ENCODE assay signal across 24 cellular contexts in genomic region chr5:111111956-111112355, GRCh38. TPM values are rescaled to one million over a fixed set of nuclear protein-coding genes. Genes with fewer than 3 reads are reported as not detected.
A peak's percentile ranks its signal among the peaks of the same experiment; 100 is the strongest.
DNase-seq lines count a peak whose midpoint lies in the region; ATAC-seq, FAIRE-seq and TF ChIP-seq lines count a peak whose summit lies in the region.
"Had no signal": no experiment of that assay in that cellular context is flagged by ENCODE, and none has a peak within 500 bp of the region (broad histone marks: within the 10 kb centered on the region; RNA-seq: fewer than 3 reads in every experiment).

No MANE protein-coding gene starts in this region.

- peak overlapping the region; percentile 33 for H3K27ac Mint-ChIP-seq in CD8-positive, alpha-beta T cell
- H3K27ac Mint-ChIP-seq in astrocyte (ENCODE audit: unreplicated experiment) (no peak overlapping the region), memory B cell (peak overlapping the region; percentile 0)
- H3K27ac Mint-ChIP-seq: CD14-positive monocyte; CD8-positive, alpha-beta memory T cell; GM23338; HFFc6 had no signal

- no peaks in the 10 kb centered on the region for H4K20me1 ChIP-seq in astrocyte (ENCODE audit: insufficient read depth, low read length)

- DNase-seq in A549 (ENCODE audit: low read depth in 1 of 2, low spot score in 1 of 2) (no peak), astrocyte (ENCODE audit: low read depth) (no peak), memory B cell (ENCODE audit: low spot score in 2 of 2) (no peak), pancreas (no peak)
- no peak for DNase-seq in CD8-positive, alpha-beta T cell
- DNase-seq in activated CD8-positive, alpha-beta memory T cell treated with anti-CD3 and anti-CD28 coated beads for 24 hours: no peak
- DNase-seq: AML-193; CD8-positive, alpha-beta memory T cell; COR-L47; DMS 273 treated with DMSO at 0.1 percent for 48 hours; DMS53; DND-41; EL; H7; HFFc6 had no signal

- H3K79me2 ChIP-seq in astrocyte (ENCODE audit: insufficient read depth, low read length): peaks cover 7% of the 10 kb centered on the region

- H3K27ac ChIP-seq in A549 (no peak overlapping the region), astrocyte (ENCODE audit: low read depth, low read length) (no peak overlapping the region), pancreas (no peak overlapping the region)
- H3K27ac ChIP-seq in CD8-positive, alpha-beta T cell (ENCODE audit: low read depth, low read length): no peak overlapping the region
- H3K27ac ChIP-seq: BLaER1, KMS-11 had no signal

- TF ChIP-seq POLR2A in A549 (IDR thresholded peaks at IDR 0.05; ENCODE audit: low read length): no peak

- H3K9me3 ChIP-seq in A549: no peaks in the 10 kb centered on the region
- H3K9me3 ChIP-seq in CD8-positive, alpha-beta T cell (ENCODE audit: low read length): no peaks in the 10 kb centered on the region
- H3K9me3 ChIP-seq in astrocyte (ENCODE audit: insufficient read depth, low read depth, low read length): no peaks in the 10 kb centered on the region
- peaks cover 0 to 2% (median 0%) of the 10 kb centered on the region in 4 donors for H3K9me3 ChIP-seq in pancreas
- H3K9me3 ChIP-seq: BLaER1 had no signal

- H3K36me3 ChIP-seq in CD8-positive, alpha-beta T cell (ENCODE audit: insufficient read depth, low read length): peaks cover 43% of the 10 kb centered on the region
- peaks cover 51% of the 10 kb centered on the region for H3K36me3 ChIP-seq in astrocyte (ENCODE audit: insufficient read depth, low read length)
- peaks cover 4 to 39% (median 10%) of the 10 kb centered on the region in 3 donors for H3K36me3 ChIP-seq in pancreas

- no peak overlapping the region for H2AFZ ChIP-seq in astrocyte (ENCODE audit: low read depth, low read length)
- H2AFZ ChIP-seq: GM23338 had no signal

- TF ChIP-seq RAD21 in A549 (conservative IDR thresholded peaks at IDR 0.05 in 1 of 2, IDR thresholded peaks at IDR 0.05 in 1 of 2): no peak

- FAIRE-seq in A549 (lab: Jason Lieb, UNC) (no peak), astrocyte (lab: Jason Lieb, UNC) (peak; percentile 77), pancreas (lab: Jason Lieb, UNC) (no peak)
- FAIRE-seq: GM12878, GM18507, HTR-8/SVneo had no signal

- H3K4me1 ChIP-seq in A549: no peaks in the 10 kb centered on the region
- no peaks in the 10 kb centered on the region for H3K4me1 ChIP-seq in CD8-positive, alpha-beta T cell (ENCODE audit: insufficient read depth, low read length)
- no peaks in the 10 kb centered on the region for H3K4me1 ChIP-seq in astrocyte (ENCODE audit: insufficient read depth, low read length)
- peaks cover 0 to 2% (median 0%) of the 10 kb centered on the region in 3 donors for H3K4me1 ChIP-seq in pancreas
- H3K4me1 ChIP-seq: BLaER1 had no signal

- H3K4me3 Mint-ChIP-seq in CD8-positive, alpha-beta T cell: no peak overlapping the region
- H3K4me3 Mint-ChIP-seq in astrocyte (ENCODE audit: unreplicated experiment) (no peak overlapping the region), memory B cell (no peak overlapping the region)
- H3K4me3 Mint-ChIP-seq: CD14-positive monocyte; CD8-positive, alpha-beta memory T cell; GM23338; HFFc6 had no signal

- CTCF ChIA-PET in A549 (lab: Yijun Ruan, JAX): no interaction called here
- CTCF ChIA-PET in CD8-positive, alpha-beta T cell (lab: Charles Lee): no interaction called here

- POLR2A ChIA-PET in A549 (lab: Yijun Ruan, JAX): no interaction called here
- POLR2A ChIA-PET in CD8-positive, alpha-beta T cell (lab: Charles Lee): no interaction called here

- H3K9ac ChIP-seq in astrocyte (ENCODE audit: low read length): no peak overlapping the region
- H3K9ac ChIP-seq: BLaER1, KMS-11 had no signal

- TF ChIP-seq CTCF in A549 (IDR thresholded peaks at IDR 0.05) (no peak), astrocyte (IDR thresholded peaks at IDR 0.05; ENCODE audit: insufficient read depth, low read depth, low read length) (no peak), pancreas (IDR thresholded peaks at IDR 0.05) (no peak)
- no peak for TF ChIP-seq CTCF in CD8-positive, alpha-beta T cell (IDR thresholded peaks at IDR 0.05)

- peaks cover 2% of the 10 kb centered on the region for H3K4me1 Mint-ChIP-seq in CD8-positive, alpha-beta T cell (ENCODE audit: low read depth)
- no peaks in the 10 kb centered on the region for H3K4me1 Mint-ChIP-seq in astrocyte (ENCODE audit: low read depth, unreplicated experiment)
- H3K4me1 Mint-ChIP-seq in memory B cell: peaks cover under 1% of the 10 kb centered on the region

- H3K4me3 ChIP-seq in A549 (no peak overlapping the region), astrocyte (ENCODE audit: insufficient read depth, low read depth, low read length) (no peak overlapping the region), pancreas (no peak overlapping the region)
- H3K4me3 ChIP-seq in CD8-positive, alpha-beta T cell (ENCODE audit: low read depth, low read length): no peak overlapping the region
- H3K4me3 ChIP-seq: BLaER1, GM12878, GM23338 had no signal

- no peaks in the 10 kb centered on the region for H3K9me3 Mint-ChIP-seq in CD8-positive, alpha-beta T cell
- H3K9me3 Mint-ChIP-seq in astrocyte (ENCODE audit: unreplicated experiment): no peaks in the 10 kb centered on the region
- H3K9me3 Mint-ChIP-seq in memory B cell: no peaks in the 10 kb centered on the region
- H3K9me3 Mint-ChIP-seq: CD14-positive monocyte; CD8-positive, alpha-beta memory T cell; GM23338; HFFc6 had no signal

- TF ChIP-seq EP300 in A549 (IDR thresholded peaks at IDR 0.05): no peak

- WGBS in A549 (ENCODE audit: missing lambda C conversion rate): 93% methylated on average over 3 of the region's 3 CpGs
- 94% methylated on average over 3 of the region's 3 CpGs for WGBS in pancreas, 2 donors

- H3K27me3 Mint-ChIP-seq in CD8-positive, alpha-beta T cell (ENCODE audit: low read depth): no peaks in the 10 kb centered on the region
- H3K27me3 Mint-ChIP-seq in astrocyte (ENCODE audit: low read depth, unreplicated experiment) (no peaks in the 10 kb centered on the region), memory B cell (no peaks in the 10 kb centered on the region)
- H3K27me3 Mint-ChIP-seq: CD8-positive, alpha-beta memory T cell had no signal

- no peak for ATAC-seq in A549
- ATAC-seq in CD8-positive, alpha-beta T cell: no peak
- no peak for ATAC-seq in memory B cell (ENCODE audit: low read depth)
- ATAC-seq in pancreas: no peak
- ATAC-seq: GM12878, GM23338, HCT116 had no signal

- H3K4me2 ChIP-seq in A549 (no peak overlapping the region), astrocyte (ENCODE audit: low read length) (no peak overlapping the region)
- H3K4me2 ChIP-seq: BLaER1, GM23338, KMS-11 had no signal

- intact Hi-C loops in CD8-positive, alpha-beta T cell (cut with DNase I, micrococcal nuclease): no loop called here
- intact Hi-C loops in pancreas (cut with DNase I): no loop called here

- H3K36me3 Mint-ChIP-seq in CD8-positive, alpha-beta T cell: peaks cover 71% of the 10 kb centered on the region
- H3K36me3 Mint-ChIP-seq in astrocyte (ENCODE audit: low read depth, unreplicated experiment) (peaks cover 3% of the 10 kb centered on the region), memory B cell (peaks cover 20% of the 10 kb centered on the region)

- H3K27me3 ChIP-seq in CD8-positive, alpha-beta T cell (ENCODE audit: insufficient read depth, low read length): no peaks in the 10 kb centered on the region
- H3K27me3 ChIP-seq in astrocyte (ENCODE audit: insufficient read depth, low read length) (no peaks in the 10 kb centered on the region), pancreas (no peaks in the 10 kb centered on the region)
- H3K27me3 ChIP-seq: BLaER1 had no signal

TF ChIP-seq in A549, 52 proteins besides CTCF, POLR2A, EP300 and RAD21:
- peak; percentile 94 for TF ChIP-seq MAFK (IDR thresholded peaks at IDR 0.05; ENCODE audit: partially characterized antibody)
- no peak for TF ChIP-seq FOXS1 (CRISPR knock-in tag; IDR thresholded peaks at IDR 0.05)

RNA-seq across cellular contexts. Expression of gene WDR36, which starts 19.8 kb away (rescaled TPM):
- 31.5 and 38.1 TPM in 2 replicates for polyA plus RNA-seq in A549 (2011; rRNA removed)
- polyA plus RNA-seq in A549 (2012; cell fraction: cytosol; rRNA removed): 5.0 and 5.4 TPM in 2 replicates
- 6.2 and 7.2 TPM in 2 replicates for polyA plus RNA-seq in A549 (2012; cell fraction: nucleus; rRNA removed)
- polyA plus RNA-seq in A549 (2017; fragmentation: RNase III; extraction: RNeasy Plus Mini Kit Qiagen cat#74134 plus additional on column Dnase treatment): 15.3 to 17.5 TPM (median 15.3 TPM) in 3 replicates
- 43.7 and 70.7 TPM in 2 replicates for polyA minus RNA-seq in A549 (2011; rRNA and poly(A)+ RNA removed)
- total RNA-seq in CD8-positive, alpha-beta T cell: 10 to 100 TPM; 29.5 to 32.6 TPM
- total RNA-seq in astrocyte: 30.8 and 33.4 TPM in 2 replicates
- 10 to 100 TPM in 4 of 6 donors, 1 to 10 TPM in 2; 6.5 to 12.4 (median 11.0) TPM for total RNA-seq in pancreas
- polyA plus RNA-seq in pancreas: 1 to 10 TPM; 3.5 to 5.2 TPM

RNA-seq across cellular contexts. Expression of gene TSLP, which starts 40.4 kb away (rescaled TPM):
- 0.04 TPM in 1 of 2 replicates, not detected in the other for polyA plus RNA-seq in A549 (2011; rRNA removed)
- not detected in 2 replicates for polyA plus RNA-seq in A549 (2012; cell fraction: cytosol; rRNA removed)
- not detected in 2 replicates for polyA plus RNA-seq in A549 (2012; cell fraction: nucleus; rRNA removed)
- polyA plus RNA-seq in A549 (2017; fragmentation: RNase III; extraction: RNeasy Plus Mini Kit Qiagen cat#74134 plus additional on column Dnase treatment): not detected in 3 replicates
- polyA minus RNA-seq in A549 (2011; rRNA and poly(A)+ RNA removed): 0.12 TPM in 1 of 2 replicates, not detected in the other
- not detected for total RNA-seq in CD8-positive, alpha-beta T cell
- total RNA-seq in astrocyte: 0.14 and 0.43 TPM in 2 replicates
- total RNA-seq in pancreas: under 1 TPM in 3 of 6 donors, not detected in 3; 0.09 to 0.13 (median 0.12) TPM
- polyA plus RNA-seq in pancreas: under 1 TPM; 0.11 to 0.23 TPM
- total RNA-seq: G401, GM12878, HFFc6 had no signal
